ENCODE assay signal across 8 cellular contexts in genomic region chr2:70919672-70920366, GRCh38. TPM values are rescaled to one million over a fixed set of nuclear protein-coding genes. Genes with fewer than 3 reads are reported as not detected.
A peak's percentile ranks its signal among the peaks of the same experiment; 100 is the strongest.
DNase-seq lines count a peak whose midpoint lies in the region; ATAC-seq, FAIRE-seq and TF ChIP-seq lines count a peak whose summit lies in the region.

No MANE protein-coding gene starts in this region.

- DNase-seq in D721Med (ENCODE audit: insufficient read length, low spot score) (peak; percentile 57), HEK293T (ENCODE audit: extremely low spot score) (peak; percentile 86), NCI-H748 treated with DMSO at 0.1 percent for 48 hours (lab: John Stamatoyannopoulos, UW) (peak; percentile 51), dorsolateral prefrontal cortex (peak in 8 of 10 donors; percentile 45 to 80 (median 66)), lung microvascular endothelial cell (ENCODE audit: low read depth in 2 of 2) (peak; percentile 81 to 83)
- peak; percentile 85 to 88 for DNase-seq in activated CD4-positive, alpha-beta T cell treated with anti-CD3 and anti-CD28 coated beads, Interleukin-2, amount 50 U/mL, for 48 hours
- DNase-seq in stimulated activated CD8-positive, alpha-beta memory T cell treated with anti-CD3 and anti-CD28 coated beads, Interleukin-15, amount 100 ng/mL, for 24 hours (ENCODE audit: low read depth): peak; percentile 59

- ATAC-seq in HG03460 (IDR thresholded peaks at IDR 0.05; ENCODE audit: unreplicated experiment): no peak

- no peak overlapping the region for H3K27ac ChIP-seq in dorsolateral prefrontal cortex

- POLR2A ChIA-PET in HEK293T (lab: Yijun Ruan, JAX): interaction anchor here (1.0 kb wide), 1 partner anchor 18 kb away, joined by 3 read pairs; no protein-coding TSS in a partner anchor

- intact Hi-C loops in dorsolateral prefrontal cortex (cut with DNase I): loop anchor here (2.0 to 10.0 kb wide), 2 partner anchors 49 to 125 kb away; partner anchors contain the start of gene FIGLA (in 1 of the 2)

- H3K27me3 ChIP-seq in dorsolateral prefrontal cortex: peaks cover 0 to 29% (median 4%) of the 10 kb centered on the region in 45 donors

- no peak for FAIRE-seq in D721Med (lab: Jason Lieb, UNC)

- H3K4me3 ChIP-seq in dorsolateral prefrontal cortex: no peak overlapping the region

- CTCF ChIA-PET in HEK293T (lab: Yijun Ruan, JAX): interaction anchor here (0.6 to 2.6 kb wide), 6 partner anchors 20 to 505 kb away, joined by 3 to 23 read pairs (median 4); no protein-coding TSS in a partner anchor

- TF ChIP-seq CTCF in D721Med (IDR thresholded peaks at IDR 0.05; ENCODE audit: insufficient read depth, missing control alignments) (peak; percentile 89), dorsolateral prefrontal cortex (IDR thresholded peaks at IDR 0.05 in 54 of 56, conservative IDR thresholded peaks at IDR 0.05 in 2 of 56; ENCODE audit: low read depth in 1 of 56, partially characterized antibody in 56 of 56) (peak; percentile 52 to 92 (median 81))

TF ChIP-seq in HEK293T, 16 proteins besides CTCF, POLR2A, EP300 and RAD21:
- TF ChIP-seq NFRKB (IDR thresholded peaks at IDR 0.05) (no peak), FOXK2 (IDR thresholded peaks at IDR 0.05) (peak; percentile 64; the same call in 1 of the 2 replicates), HDGF (IDR thresholded peaks at IDR 0.05; ENCODE audit: borderline replicate concordance) (no peak), FOXA1 (IDR thresholded peaks at IDR 0.05) (no peak)

RNA-seq across cellular contexts. Expression of gene ATP6V1B1, which starts 15.9 kb away (rescaled TPM):
- total RNA-seq in dorsolateral prefrontal cortex (1 to 10 TPM in 11 of 120 experiments, under 1 TPM in 12, not detected in 97; 0.23 to 1.8 (median 1.00) TPM), lung microvascular endothelial cell (not detected in 2 replicates)

RNA-seq across cellular contexts. Expression of gene VAX2, which starts 19.4 kb away (rescaled TPM):
- total RNA-seq in dorsolateral prefrontal cortex: 1 to 10 TPM in 28 of 120 experiments, under 1 TPM in 65, not detected in 27; 0.32 to 3.4 (median 0.69) TPM
- total RNA-seq in lung microvascular endothelial cell: 0.22 TPM in 1 of 2 replicates, not detected in the other

RNA-seq across cellular contexts. Expression of gene ANKRD53, which starts 58.6 kb away (rescaled TPM):
- 1 to 10 TPM in 28 of 120 experiments, under 1 TPM in 41, not detected in 51; 0.25 to 3.2 (median 0.91) TPM for total RNA-seq in dorsolateral prefrontal cortex
- 0.20 and 0.22 TPM in 2 replicates for total RNA-seq in lung microvascular endothelial cell
